8 cellular contexts compared by ENCODE assay signal in the genomic region with DNA sequence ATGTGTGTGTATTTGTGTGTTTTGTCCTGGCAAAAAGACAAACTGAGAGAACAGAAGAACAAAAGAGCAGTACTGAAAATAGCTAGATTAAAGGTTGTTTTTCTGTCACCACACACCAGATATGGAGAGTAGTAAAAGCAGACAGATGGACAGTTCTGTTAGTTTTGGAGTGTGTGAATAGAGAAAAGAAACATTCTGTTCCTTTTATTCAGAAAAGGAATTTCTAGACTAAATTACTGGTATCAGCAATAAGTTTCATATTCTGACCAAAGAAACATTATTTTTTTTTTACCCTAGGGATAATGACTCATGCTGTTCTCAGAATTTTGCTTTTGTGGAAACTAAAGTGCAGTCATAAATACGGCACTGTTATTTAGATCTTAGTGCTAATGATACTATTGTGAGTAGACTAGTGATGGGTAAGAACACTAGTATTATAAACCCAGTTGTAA. TPM values are rescaled to one million over a fixed set of nuclear protein-coding genes. Genes with fewer than 3 reads are reported as not detected.
DNase-seq lines count a peak whose midpoint lies in the region; ATAC-seq lines count a peak whose summit lies in the region.

No MANE protein-coding gene starts in this region.

- peak; percentile 89 to 93 for ATAC-seq in CD4-positive, CD25-positive, alpha-beta regulatory T cell (ENCODE audit: low read depth in 2 of 2)
- peak; percentile 68 for ATAC-seq in GM21515 (IDR thresholded peaks at IDR 0.05; ENCODE audit: unreplicated experiment)

- H3K27ac Mint-ChIP-seq in CD4-positive, CD25-positive, alpha-beta regulatory T cell = no peak overlapping the region

- H3K27ac ChIP-seq in CD4-positive, CD25-positive, alpha-beta regulatory T cell (ENCODE audit: insufficient read depth, low read length, poor library complexity, severe bottlenecking) = no peak overlapping the region

- H3K27me3 Mint-ChIP-seq in CD4-positive, CD25-positive, alpha-beta regulatory T cell = no peaks in the 10 kb centered on the region

- H3K4me3 ChIP-seq in CD4-positive, CD25-positive, alpha-beta regulatory T cell (ENCODE audit: low read depth, low read length) = peak overlapping the region; percentile 16

- H3K27me3 ChIP-seq in CD4-positive, CD25-positive, alpha-beta regulatory T cell (ENCODE audit: control insufficient read depth, insufficient read depth, low read length) = no peaks in the 10 kb centered on the region

- H3K36me3 ChIP-seq in CD4-positive, CD25-positive, alpha-beta regulatory T cell (ENCODE audit: control insufficient read depth, insufficient read depth, low read length) = no peaks in the 10 kb centered on the region

- H3K9me3 Mint-ChIP-seq in CD4-positive, CD25-positive, alpha-beta regulatory T cell = no peaks in the 10 kb centered on the region

- H3K9me3 ChIP-seq in CD4-positive, CD25-positive, alpha-beta regulatory T cell (ENCODE audit: control insufficient read depth in 2 of 2, low read length in 2 of 2) = no peaks in the 10 kb centered on the region

- no peak overlapping the region for H3K4me3 Mint-ChIP-seq in CD4-positive, CD25-positive, alpha-beta regulatory T cell

- peaks cover 22 to 50% (median 37%) of the 10 kb centered on the region in 4 donors for H3K4me1 Mint-ChIP-seq in CD4-positive, CD25-positive, alpha-beta regulatory T cell

- peak in 1 of 3 donors; percentile 62 for DNase-seq in CD4-positive, CD25-positive, alpha-beta regulatory T cell
- DNase-seq in LHCN-M2 (ENCODE audit: low read depth) (peak; percentile 92), fibroblast of gingiva (ENCODE audit: low read depth) (peak; percentile 60), stromal cell of bone marrow (ENCODE audit: low read depth) (peak; percentile 76), COLO668 (lab: John Stamatoyannopoulos, UW; ENCODE audit: unreplicated experiment) (no peak), DMS79 (lab: John Stamatoyannopoulos, UW) (no peak)
- DNase-seq in effector CD8-positive, alpha-beta T cell (lab: John Stamatoyannopoulos, UW) = no peak

- peaks cover 23% of the 10 kb centered on the region for H3K4me1 ChIP-seq in CD4-positive, CD25-positive, alpha-beta regulatory T cell (ENCODE audit: control insufficient read depth, insufficient read depth, low read length, poor library complexity, severe bottlenecking)

- H3K36me3 Mint-ChIP-seq in CD4-positive, CD25-positive, alpha-beta regulatory T cell = no peaks in the 10 kb centered on the region

RNA-seq across cellular contexts. Expression of a gene that starts 32.9 kb away (rescaled TPM):
- total RNA-seq in CD4-positive, CD25-positive, alpha-beta regulatory T cell = 38.0 TPM
- polyA plus RNA-seq in CD4-positive, CD25-positive, alpha-beta regulatory T cell = 10 to 100 TPM; 15.8 to 21.8 (median 18.3) TPM
- total RNA-seq in LHCN-M2 (2014; rRNA removed) = 16.5 and 22.8 TPM in 2 replicates
- polyA plus RNA-seq in LHCN-M2 (2012) = 5.3 TPM

Comparison
In these comparisons a context has a peak if more than half of its experiments do, and no peak if none do; other contexts are left out.
1. DNase-seq: peak in LHCN-M2 (single experiment), fibroblast of gingiva (single experiment) and stromal cell of bone marrow (single experiment); none in COLO668 (single experiment), DMS79 (single experiment) and effector CD8-positive, alpha-beta T cell (single experiment).